Comparison of ENCODE assay signal across 9 cellular contexts in genomic region chr4:139558235-139559094, GRCh38. TPM values are rescaled to one million over a fixed set of nuclear protein-coding genes. Genes with fewer than 3 reads are reported as not detected.
A peak's percentile ranks its signal among the peaks of the same experiment; 100 is the strongest.
DNase-seq lines count a peak whose midpoint lies in the region; ATAC-seq and TF ChIP-seq lines count a peak whose summit lies in the region.
"Had no signal": no experiment of that assay in that cellular context is flagged by ENCODE, and none has a peak within 500 bp of the region (broad histone marks: within the 10 kb centered on the region; RNA-seq: fewer than 3 reads in every experiment).

No MANE protein-coding gene starts in this region.

- ATAC-seq in T-helper 17 cell, result no peak
- ATAC-seq in naive B cell (ENCODE audit: low read depth in 2 of 2), result no peak
- ATAC-seq in GM18520 (IDR thresholded peaks at IDR 0.05; ENCODE audit: unreplicated experiment), result no peak
- no peak for ATAC-seq in GM18858 (IDR thresholded peaks at IDR 0.05; ENCODE audit: unreplicated experiment)

- BruUV-seq in A673 (replicated peaks; lab: Mats Ljungman, UMichigan) (no TSS peak), Caco-2 (replicated peaks; lab: Mats Ljungman, UMichigan) (no TSS peak)

- H3K27ac Mint-ChIP-seq in Caco-2 (ENCODE audit: unreplicated experiment) (peak overlapping the region; percentile 98), T-helper 17 cell (peak overlapping the region; percentile 99), naive B cell (peak overlapping the region; percentile 100)

- H3K4me1 ChIP-seq in A673 (ENCODE audit: insufficient read depth, low read length, poor library complexity, severe bottlenecking) (peaks cover 53% of the 10 kb centered on the region), Caco-2 (peaks cover 9% of the 10 kb centered on the region)

- DNase-seq in A673 (ENCODE audit: low spot score) (no peak), Caco-2 (no peak), T-helper 17 cell (no peak), naive B cell (no peak), NCI-H345 treated with DMSO at 0.1 percent for 48 hours (lab: John Stamatoyannopoulos, UW; ENCODE audit: unreplicated experiment) (no peak), 8988T (no peak)
- DNase-seq: activated CD8-positive, alpha-beta memory T cell treated with anti-CD3 and anti-CD28 coated beads, Interleukin-2, amount 50 U/mL, for 48 hours had no signal

- H3K4me3 ChIP-seq in A673 (ENCODE audit: low read depth, low read length, poor library complexity, severe bottlenecking) (no peak overlapping the region), Caco-2 (ENCODE audit: low read depth, low read length) (no peak overlapping the region)

- peak overlapping the region; percentile 98 for H3K27ac ChIP-seq in A673 (ENCODE audit: low read depth, low read length, poor library complexity, severe bottlenecking)

- POLR2A ChIA-PET in A673 (lab: Charles Lee; ENCODE audit: low non-redundant PET), result no interaction called here
- POLR2A ChIA-PET in Caco-2 (lab: Charles Lee), result no interaction called here

- H3K9me3 ChIP-seq in A673 (ENCODE audit: low read depth, low read length, poor library complexity, severe bottlenecking) (no peaks in the 10 kb centered on the region), Caco-2 (no peaks in the 10 kb centered on the region), T-helper 17 cell (ENCODE audit: control insufficient read depth, low read length, poor library complexity, severe bottlenecking) (no peaks in the 10 kb centered on the region)

- H3K9me3 Mint-ChIP-seq in Caco-2 (ENCODE audit: unreplicated experiment) (no peaks in the 10 kb centered on the region), naive B cell (no peaks in the 10 kb centered on the region)

- CTCF ChIA-PET in A673 (lab: Charles Lee) (no interaction called here), Caco-2 (lab: Charles Lee) (interaction anchor here (1.0 kb wide), 1 partner anchor 98 kb away, joined by 3 read pairs; no protein-coding TSS in a partner anchor)

- peaks cover 7% of the 10 kb centered on the region for H3K4me1 Mint-ChIP-seq in Caco-2 (ENCODE audit: low read depth, unreplicated experiment)
- H3K4me1 Mint-ChIP-seq in T-helper 17 cell, result peaks cover 46% of the 10 kb centered on the region
- peaks cover 29 to 52% (median 49%) of the 10 kb centered on the region in 3 donors for H3K4me1 Mint-ChIP-seq in naive B cell

- H3K36me3 Mint-ChIP-seq in Caco-2 (ENCODE audit: insufficient read depth, unreplicated experiment) (peaks cover 20% of the 10 kb centered on the region), T-helper 17 cell (ENCODE audit: low read depth) (peaks cover 5% of the 10 kb centered on the region), naive B cell (peaks cover 0 to 8% of the 10 kb centered on the region in 2 donors)

- H3K27me3 Mint-ChIP-seq in Caco-2 (ENCODE audit: insufficient read depth, unreplicated experiment) (no peaks in the 10 kb centered on the region), T-helper 17 cell (no peaks in the 10 kb centered on the region), naive B cell (no peaks in the 10 kb centered on the region)

- H3K4me3 Mint-ChIP-seq in Caco-2 (ENCODE audit: unreplicated experiment), result peak overlapping the region; percentile 100
- H3K4me3 Mint-ChIP-seq in T-helper 17 cell, result peak overlapping the region; percentile 53
- H3K4me3 Mint-ChIP-seq in naive B cell, result peak overlapping the region in 6 of 8 donors; percentile 9 to 100 (median 41)

- TF ChIP-seq CTCF in A673 (conservative IDR thresholded peaks at IDR 0.05; ENCODE audit: low read depth, low read length) (no peak), Caco-2 (IDR thresholded peaks at IDR 0.05; ENCODE audit: insufficient read depth in 1 of 2, low read depth in 1 of 2, low read length in 1 of 2, severe bottlenecking in 1 of 2, unreplicated experiment in 1 of 2) (no peak)

- no peaks in the 10 kb centered on the region for H3K27me3 ChIP-seq in A673 (replicated peaks; ENCODE audit: insufficient read depth, low read depth, low read length, poor library complexity)
- H3K27me3 ChIP-seq in Caco-2 (replicated peaks; ENCODE audit: control insufficient read depth, insufficient read depth, low read length), result no peaks in the 10 kb centered on the region; the same call in 1 of the 2 replicates

- intact Hi-C loops in A673 (cut with micrococcal nuclease; ENCODE audit: unreplicated experiment), result loop anchor here (10.0 kb wide), 1 partner anchor 64 kb away; no protein-coding TSS in a partner anchor
- intact Hi-C loops in Caco-2 (cut with micrococcal nuclease; ENCODE audit: unreplicated experiment), result no loop called here

- H3K36me3 ChIP-seq in A673 (ENCODE audit: insufficient read depth, low read length, poor library complexity, severe bottlenecking), result no peaks in the 10 kb centered on the region
- no peaks in the 10 kb centered on the region for H3K36me3 ChIP-seq in Caco-2 (ENCODE audit: control insufficient read depth, insufficient read depth, low read length)

RNA-seq across cellular contexts. Expression of gene SETD7, which starts 2.4 kb away (rescaled TPM):
- total RNA-seq in A673 (2021), result 52.8 and 54.6 TPM in 2 replicates
- total RNA-seq in Caco-2 (2022), result 29.4 and 32.2 TPM in 2 replicates
- 10 to 100 TPM; 29.7 to 37.9 TPM for total RNA-seq in T-helper 17 cell
- 10 to 100 TPM in 4 of 6 donors, 1 to 10 TPM in 2; 6.2 to 18.2 (median 11.9) TPM for polyA plus RNA-seq in naive B cell (ENCODE audit: low read depth in 6 of 6)

Comparison
In these comparisons a context has a peak if more than half of its experiments do, and no peak if none do; other contexts are left out.
1. H3K4me3 Mint-ChIP-seq: peak in every context shown above with its lines; median percentile 100 in Caco-2; 53 in T-helper 17 cell; 41 in naive B cell.